ENCODE assay signal across 20 cellular contexts in genomic region chr11:44904261-44905080, GRCh38. TPM values are rescaled to one million over a fixed set of nuclear protein-coding genes. Genes with fewer than 3 reads are reported as not detected.
DNase-seq lines count a peak whose midpoint lies in the region; ATAC-seq, FAIRE-seq and TF ChIP-seq lines count a peak whose summit lies in the region.
"Had no signal": no experiment of that assay in that cellular context is flagged by ENCODE, and none has a peak within 500 bp of the region (broad histone marks: within the 10 kb centered on the region; RNA-seq: fewer than 3 reads in every experiment).

No MANE protein-coding gene starts in this region.

- H3K36me3 Mint-ChIP-seq in mesothelial cell of epicardium, result no peaks in the 10 kb centered on the region

- no peaks in the 10 kb centered on the region for H3K4me1 ChIP-seq in osteoblast (ENCODE audit: insufficient read depth, low read length)

- H3K79me2 ChIP-seq in osteoblast (ENCODE audit: insufficient read depth, low read length), result no peaks in the 10 kb centered on the region

- H3K9me3 ChIP-seq in osteoblast (ENCODE audit: low read depth, low read length), result no peaks in the 10 kb centered on the region

- no peak overlapping the region for H3K27ac ChIP-seq in osteoblast (ENCODE audit: low read depth, low read length)
- H3K27ac ChIP-seq: GM23248 had no signal

- H4K20me1 ChIP-seq in osteoblast (ENCODE audit: insufficient read depth, low read length), result no peaks in the 10 kb centered on the region

- FAIRE-seq in bronchial epithelial cell (lab: Jason Lieb, UNC), result peak; percentile 72
- FAIRE-seq: GM12878, HepG2 had no signal

- TF ChIP-seq CTCF in bronchial epithelial cell (IDR thresholded peaks at IDR 0.05; ENCODE audit: insufficient read depth, low read length, severe bottlenecking), result no peak
- no peak for TF ChIP-seq CTCF in osteoblast (IDR thresholded peaks at IDR 0.05; ENCODE audit: extremely low read depth, low read depth, low read length)
- no peak for TF ChIP-seq CTCF in mesothelial cell of epicardium (IDR thresholded peaks at IDR 0.05; ENCODE audit: unreplicated experiment)

- H3K36me3 ChIP-seq in bronchial epithelial cell (ENCODE audit: control insufficient read depth, insufficient read depth, low read length) (no peaks in the 10 kb centered on the region), osteoblast (ENCODE audit: insufficient read depth, low read length) (no peaks in the 10 kb centered on the region)

- no peak overlapping the region for H2AFZ ChIP-seq in osteoblast (ENCODE audit: low read length)
- H2AFZ ChIP-seq: GM23248 had no signal

- no peaks in the 10 kb centered on the region for H3K27me3 Mint-ChIP-seq in mesothelial cell of epicardium (ENCODE audit: low read depth)

- no peak overlapping the region for H3K27ac Mint-ChIP-seq in mesothelial cell of epicardium
- H3K27ac Mint-ChIP-seq: HFFc6 had no signal

- H3K4me3 ChIP-seq in bronchial epithelial cell (ENCODE audit: low read depth, low read length) (no peak overlapping the region), osteoblast (ENCODE audit: insufficient read depth, low read length) (no peak overlapping the region)
- H3K4me3 ChIP-seq: GM12878, GM23248 had no signal

- DNase-seq in NCI-H2107 treated with DMSO at 0.1 percent for 48 hours (lab: John Stamatoyannopoulos, UW; ENCODE audit: unreplicated experiment) (peak; percentile 4), NCI-H2107 (lab: John Stamatoyannopoulos, UW) (no peak), NCI-H69 (lab: John Stamatoyannopoulos, UW) (peak; percentile 74), bronchial epithelial cell (ENCODE audit: low read depth) (no peak), osteoblast (ENCODE audit: insufficient read length, low spot score, missing footprints) (peak; percentile 79), UCSD-AML1 (lab: John Stamatoyannopoulos, UW; ENCODE audit: unreplicated experiment) (no peak), mesothelial cell of epicardium (ENCODE audit: low spot score in 2 of 2, unreplicated experiment in 2 of 2) (no peak)
- DNase-seq: 8988T, DMS53, GM23248, HFFc6, MM.1S, NCI-H1105, NCI-H1694 treated with DMSO at 0.1 percent for 48 hours, NCI-H510A treated with DMSO at 0.1 percent for 48 hours, SHP77 had no signal

- no peaks in the 10 kb centered on the region for H3K4me1 Mint-ChIP-seq in mesothelial cell of epicardium

- H3K4me2 ChIP-seq in osteoblast (ENCODE audit: insufficient read depth, low read length), result no peak overlapping the region

- no peaks in the 10 kb centered on the region for H3K9me3 Mint-ChIP-seq in mesothelial cell of epicardium
- H3K9me3 Mint-ChIP-seq: HFFc6 had no signal

- no peak overlapping the region for H3K4me3 Mint-ChIP-seq in mesothelial cell of epicardium
- H3K4me3 Mint-ChIP-seq: HFFc6 had no signal

- ATAC-seq in GM21576 (IDR thresholded peaks at IDR 0.05; ENCODE audit: unreplicated experiment), result no peak
- ATAC-seq: GM12878, HepG2, Panc1 had no signal

- no peaks in the 10 kb centered on the region for H3K27me3 ChIP-seq in bronchial epithelial cell (ENCODE audit: control insufficient read depth, insufficient read depth, low read length)
- peaks cover 6% of the 10 kb centered on the region for H3K27me3 ChIP-seq in osteoblast (ENCODE audit: insufficient read depth, low read length)

RNA-seq across cellular contexts. Expression of gene TP53I11, which starts 46.2 kb away (rescaled TPM):
- 1.8 and 4.9 TPM in 2 replicates for total RNA-seq in bronchial epithelial cell
- 43.9 and 47.8 TPM in 2 replicates for total RNA-seq in osteoblast
- 71.0 to 81.0 TPM (median 73.1 TPM) in 3 replicates for total RNA-seq in mesothelial cell of epicardium
- total RNA-seq: HepG2 had no signal

Comparison
In these comparisons a context has a peak if more than half of its experiments do, and no peak if none do; other contexts are left out.
1. DNase-seq: peak in NCI-H2107 treated with DMSO at 0.1 percent for 48 hours (single experiment), NCI-H69 (single experiment) and osteoblast (single experiment); none in NCI-H2107 (single experiment), bronchial epithelial cell (single experiment), UCSD-AML1 (single experiment) and mesothelial cell of epicardium (0 of 2).